Comparison of ENCODE assay signal across 18 cellular contexts in the genomic region with DNA sequence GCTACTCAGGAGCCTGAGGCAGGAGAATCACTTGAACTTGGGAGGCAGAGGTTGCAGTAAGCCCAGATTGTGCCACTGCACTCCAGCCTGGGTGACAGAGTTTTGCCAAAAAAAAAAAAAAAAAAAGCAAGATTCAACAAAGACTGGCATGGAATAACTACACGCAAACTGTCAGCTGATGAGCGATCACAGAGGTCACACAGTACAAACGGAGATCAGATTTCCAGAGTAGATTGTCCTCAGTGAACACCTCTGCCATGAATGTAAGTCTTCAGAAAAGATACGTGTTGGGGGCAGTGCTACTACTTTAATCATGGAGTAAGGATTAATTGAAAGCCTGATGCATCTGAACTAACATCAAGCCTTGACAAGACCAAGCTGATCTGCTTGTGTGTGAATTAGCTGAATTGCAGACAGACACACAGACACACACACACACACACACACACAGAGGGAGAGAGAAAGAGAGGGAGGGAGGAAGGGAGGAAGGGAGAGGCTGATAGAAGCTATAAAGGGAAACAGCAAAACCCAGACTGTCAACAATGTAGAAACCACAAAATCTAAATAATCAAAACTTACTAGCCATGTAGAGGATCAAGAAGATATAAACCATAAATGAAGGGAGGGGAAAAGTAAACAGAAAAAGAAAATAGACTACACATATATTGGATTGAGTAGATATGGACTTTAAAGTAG.
"Had no signal": no experiment of that assay in that cellular context is flagged by ENCODE, and none has a peak within 500 bp of the region (broad histone marks: within the 10 kb centered on the region; RNA-seq: fewer than 3 reads in every experiment).

No MANE protein-coding gene starts in this region.

- H3K27ac ChIP-seq: dorsolateral prefrontal cortex, right atrium auricular region, skin epidermis, transverse colon had no signal

- H3K36me3 Mint-ChIP-seq: activated naive CD4-positive, alpha-beta T cell treated with anti-CD3 and anti-CD28 coated beads, Interleukin-2, amount 50 U/mL, for 72 hours; natural killer cell had no signal

- H3K4me1 ChIP-seq: right atrium auricular region, transverse colon had no signal

- DNase-seq: activated CD4-positive, alpha-beta T cell treated with anti-CD3 and anti-CD28 coated beads, Interleukin-2, amount 10 ng/mL, durations not matched to agents 24 days and 14 days; activated CD4-positive, CD25-positive, alpha-beta regulatory T cell; activated CD8-positive, alpha-beta memory T cell treated with anti-CD3 and anti-CD28 coated beads, Interleukin-2, amount 50 U/mL, for 48 hours; activated gamma-delta T cell; activated T-cell treated with anti-CD3 and anti-CD28 coated beads, Interleukin-2, amount 50 U/mL, for 72 hours; dorsolateral prefrontal cortex; endodermal cell; mammary epithelial cell; natural killer cell; nucleus accumbens; stimulated activated CD4-positive, alpha-beta T cell treated with anti-CD3 and anti-CD28 coated beads, Interleukin-15, amount 100 ng/mL, for 24 hours; stimulated activated CD4-positive, alpha-beta T cell treated with anti-CD3 and anti-CD28 coated beads, Interleukin-4, amount 100 ng/mL, for 1 hour; stimulated activated naive CD4-positive, alpha-beta T cell; substantia nigra; transverse colon had no signal

- H3K9me3 Mint-ChIP-seq: endodermal cell had no signal

- H3K9me3 ChIP-seq: right atrium auricular region, transverse colon had no signal

- H3K27me3 Mint-ChIP-seq: activated CD4-positive, alpha-beta T cell treated with anti-CD3 and anti-CD28 coated beads, Interleukin-2, amount 10 ng/mL, durations not matched to agents 24 days and 14 days had no signal

- H3K4me3 ChIP-seq: dorsolateral prefrontal cortex, right atrium auricular region, skin epidermis, transverse colon had no signal

- H3K4me3 Mint-ChIP-seq: activated CD4-positive, alpha-beta T cell treated with anti-CD3 and anti-CD28 coated beads, Interleukin-2, amount 10 ng/mL, durations not matched to agents 24 days and 14 days; activated T-cell treated with anti-CD3 and anti-CD28 coated beads, Interleukin-2, amount 50 U/mL, for 72 hours; endodermal cell; natural killer cell had no signal

- H3K36me3 ChIP-seq: right atrium auricular region, transverse colon had no signal

- H3K27ac Mint-ChIP-seq: activated CD4-positive, alpha-beta T cell treated with anti-CD3 and anti-CD28 coated beads, Interleukin-2, amount 10 ng/mL, durations not matched to agents 24 days and 14 days; activated naive CD4-positive, alpha-beta T cell treated with anti-CD3 and anti-CD28 coated beads, Interleukin-2, amount 50 U/mL, for 72 hours; activated T-cell treated with anti-CD3 and anti-CD28 coated beads, Interleukin-2, amount 50 U/mL, for 72 hours; endodermal cell; natural killer cell had no signal

- H3K4me1 Mint-ChIP-seq: activated CD4-positive, alpha-beta T cell treated with anti-CD3 and anti-CD28 coated beads, Interleukin-2, amount 10 ng/mL, durations not matched to agents 24 days and 14 days; endodermal cell had no signal

- H3K27me3 ChIP-seq: right atrium auricular region, transverse colon had no signal
